ENCODE assay signal across 12 cellular contexts in genomic region chr1:246107516-246108277, GRCh38.
DNase-seq lines count a peak whose midpoint lies in the region; ATAC-seq and TF ChIP-seq lines count a peak whose summit lies in the region.
"Had no signal": no experiment of that assay in that cellular context is flagged by ENCODE, and none has a peak within 500 bp of the region (broad histone marks: within the 10 kb centered on the region; RNA-seq: fewer than 3 reads in every experiment).

No MANE protein-coding gene starts in this region.

- H3K4me1 ChIP-seq in GM23338 (ENCODE audit: insufficient read depth) (peaks cover 12% of the 10 kb centered on the region), mesenchymal stem cell (ENCODE audit: control insufficient read depth, insufficient read depth, low read depth, low read length) (peaks cover 3% of the 10 kb centered on the region), right atrium auricular region (no peaks in the 10 kb centered on the region)

- H2AK5ac ChIP-seq in mesenchymal stem cell (ENCODE audit: low read length, severe bottlenecking), result no peak overlapping the region

- no peak overlapping the region for H3K4me3 Mint-ChIP-seq in GM23338
- H3K4me3 Mint-ChIP-seq: activated CD4-positive, alpha-beta T cell treated with anti-CD3 and anti-CD28 coated beads, Interleukin-2, amount 10 ng/mL, durations not matched to agents 24 days and 14 days had no signal

- no peak overlapping the region for H3K27ac Mint-ChIP-seq in GM23338
- H3K27ac Mint-ChIP-seq: activated CD4-positive, alpha-beta T cell treated with anti-CD3 and anti-CD28 coated beads, Interleukin-2, amount 10 ng/mL, durations not matched to agents 24 days and 14 days; activated T-helper 2 cell treated with anti-CD3 and anti-CD28 coated beads, Interferon-gamma antibody, Interleukin-2, Interleukin-4, amounts not matched to agents 10 μg/mL and 5 μg/mL and 100 μg/mL, durations not matched to agents 14 hours and 24 hours and 36 hours had no signal

- H3K9ac ChIP-seq in mesenchymal stem cell (ENCODE audit: low read length), result no peak overlapping the region

- no peak overlapping the region for H3K23ac ChIP-seq in mesenchymal stem cell (ENCODE audit: low read length in 2 of 2)

- no peak overlapping the region for H3K4ac ChIP-seq in mesenchymal stem cell (ENCODE audit: low read depth in 1 of 2, low read length in 2 of 2)

- peaks cover 7% of the 10 kb centered on the region for H3K79me1 ChIP-seq in mesenchymal stem cell (replicated peaks; ENCODE audit: low read length, poor library complexity, severe bottlenecking)

- H3K18ac ChIP-seq in mesenchymal stem cell (ENCODE audit: low read depth in 1 of 2, low read length in 2 of 2), result no peak overlapping the region

- in situ Hi-C loops in astrocyte of the cerebellum (cut with HindIII; ENCODE audit: low sequenced_read_pairs), result no loop called here

- ATAC-seq in GM23338 (no peak), HG03469 (IDR thresholded peaks at IDR 0.05; ENCODE audit: unreplicated experiment) (no peak)

- no peaks in the 10 kb centered on the region for H3F3A ChIP-seq in GM23338 (replicated peaks; ENCODE audit: low read depth)

- H3K79me2 ChIP-seq in GM23338 (replicated peaks; ENCODE audit: insufficient read depth), result no peaks in the 10 kb centered on the region

- no peaks in the 10 kb centered on the region for H3K27me3 ChIP-seq in GM23338 (ENCODE audit: insufficient read depth)
- no peaks in the 10 kb centered on the region for H3K27me3 ChIP-seq in mesenchymal stem cell (ENCODE audit: control insufficient read depth in 1 of 2, insufficient read depth in 1 of 2, low read length in 2 of 2)
- H3K27me3 ChIP-seq in right atrium auricular region, result no peaks in the 10 kb centered on the region

- H4K8ac ChIP-seq in mesenchymal stem cell (ENCODE audit: low read length), result no peak overlapping the region

- no peak overlapping the region for H2BK15ac ChIP-seq in mesenchymal stem cell (ENCODE audit: low read depth, poor library complexity, severe bottlenecking)

- H3K27me3 Mint-ChIP-seq in GM23338 (ENCODE audit: insufficient read depth, low read depth, poor library complexity), result no peaks in the 10 kb centered on the region
- H3K27me3 Mint-ChIP-seq: activated CD4-positive, alpha-beta T cell treated with anti-CD3 and anti-CD28 coated beads, Interleukin-2, amount 10 ng/mL, durations not matched to agents 24 days and 14 days had no signal

- H3K9me3 ChIP-seq in mesenchymal stem cell (ENCODE audit: control insufficient read depth, low read length) (no peaks in the 10 kb centered on the region), right atrium auricular region (no peaks in the 10 kb centered on the region)

- H3K4me1 Mint-ChIP-seq in GM23338, result peaks cover 32% of the 10 kb centered on the region
- H3K4me1 Mint-ChIP-seq: activated CD4-positive, alpha-beta T cell treated with anti-CD3 and anti-CD28 coated beads, Interleukin-2, amount 10 ng/mL, durations not matched to agents 24 days and 14 days had no signal

- H3K4me3 ChIP-seq in GM23338 (no peak overlapping the region), astrocyte of the cerebellum (ENCODE audit: low read depth, low read length) (no peak overlapping the region), mesenchymal stem cell (ENCODE audit: insufficient read depth in 1 of 2, low read depth in 1 of 2, low read length in 2 of 2) (no peak overlapping the region), right atrium auricular region (no peak overlapping the region)

- H2BK120ac ChIP-seq in mesenchymal stem cell (ENCODE audit: low read depth, low read length), result no peak overlapping the region

- H3K9me3 Mint-ChIP-seq in GM23338, result no peaks in the 10 kb centered on the region
- H3K9me3 Mint-ChIP-seq: activated CD4-positive, alpha-beta T cell treated with anti-CD3 and anti-CD28 coated beads, Interleukin-2, amount 10 ng/mL, durations not matched to agents 24 days and 14 days; activated T-helper 2 cell treated with anti-CD3 and anti-CD28 coated beads, Interferon-gamma antibody, Interleukin-2, Interleukin-4, amounts not matched to agents 10 μg/mL and 5 μg/mL and 100 μg/mL, durations not matched to agents 14 hours and 24 hours and 36 hours had no signal

- no peak for TF ChIP-seq CTCF in GM23338 (conservative IDR thresholded peaks at IDR 0.05; ENCODE audit: low read depth in 2 of 2)
- TF ChIP-seq CTCF in astrocyte of the cerebellum (IDR thresholded peaks at IDR 0.05; ENCODE audit: low read depth, low read length, missing control alignments), result no peak
- no peak for TF ChIP-seq CTCF in right atrium auricular region (IDR thresholded peaks at IDR 0.05)

- WGBS in mesenchymal stem cell, result 64% methylated on average over 3 of the region's 4 CpGs

- no peaks in the 10 kb centered on the region for H3K36me3 Mint-ChIP-seq in GM23338 (ENCODE audit: low read depth)

- no peak overlapping the region for H2BK5ac ChIP-seq in mesenchymal stem cell (ENCODE audit: low read depth, low read length, poor library complexity, severe bottlenecking)

- peak overlapping the region; percentile 8; the same call in 1 of the 2 replicates for H3K27ac ChIP-seq in GM23338 (ENCODE audit: low read depth)
- H3K27ac ChIP-seq in mesenchymal stem cell (ENCODE audit: low read length, poor library complexity, severe bottlenecking), result no peak overlapping the region
- H3K27ac ChIP-seq in right atrium auricular region, result no peak overlapping the region

- no peak overlapping the region for H3K14ac ChIP-seq in mesenchymal stem cell (ENCODE audit: low read length in 2 of 2)

- H2BK12ac ChIP-seq in mesenchymal stem cell (ENCODE audit: low read length in 2 of 2), result no peak overlapping the region

- peak; percentile 12 for DNase-seq in GM23338 (ENCODE audit: low spot score)
- DNase-seq in NCI-H69 (lab: John Stamatoyannopoulos, UW), result peak; percentile 69
- DNase-seq in astrocyte of the cerebellum (ENCODE audit: low read depth), result peak; percentile 83
- peak; percentile 67 for DNase-seq in mesenchymal stem cell
- DNase-seq in activated effector memory CD4-positive, alpha-beta T cell treated with anti-CD3 and anti-CD28 coated beads, Interleukin-2, amount 50 U/mL, for 16 hours, result no peak
- DNase-seq in NCI-H1436 (lab: John Stamatoyannopoulos, UW), result no peak
- no peak for DNase-seq in right atrium auricular region (ENCODE audit: low spot score)
- DNase-seq: activated CD4-positive, alpha-beta T cell treated with anti-CD3 and anti-CD28 coated beads, Interleukin-2, amount 10 ng/mL, durations not matched to agents 24 days and 14 days; kidney; stimulated activated naive CD4-positive, alpha-beta T cell treated with Interleukin-2 at 50 U/mL for 16 hours had no signal

- no peaks in the 10 kb centered on the region for H4K20me1 ChIP-seq in GM23338 (replicated peaks; ENCODE audit: insufficient read depth)

- no peaks in the 10 kb centered on the region for H3K9me2 ChIP-seq in GM23338 (ENCODE audit: insufficient read depth)

- no peak overlapping the region for H2AFZ ChIP-seq in GM23338
- H2AFZ ChIP-seq in mesenchymal stem cell (ENCODE audit: low read depth, low read length), result no peak overlapping the region

- H3K4me2 ChIP-seq in GM23338 (no peak overlapping the region), mesenchymal stem cell (ENCODE audit: low read length, poor library complexity, severe bottlenecking) (no peak overlapping the region)

- no peak overlapping the region for H4K91ac ChIP-seq in mesenchymal stem cell (ENCODE audit: low read length)

- H3K36me3 ChIP-seq in GM23338 (ENCODE audit: insufficient read depth) (no peaks in the 10 kb centered on the region), mesenchymal stem cell (ENCODE audit: control insufficient read depth in 1 of 2, insufficient read depth in 2 of 2, low read depth in 1 of 2, low read length in 2 of 2) (no peaks in the 10 kb centered on the region), right atrium auricular region (no peaks in the 10 kb centered on the region)

TF ChIP-seq in GM23338, 12 proteins besides CTCF, POLR2A, EP300 and RAD21:
- TF ChIP-seq EZH2phosphoT487 (IDR thresholded peaks at IDR 0.05; ENCODE audit: unreplicated experiment), result no peak
TF ChIP-seq in GM23338: peak in this region for 0.

Comparison
In these comparisons a context has a peak if more than half of its experiments do, and no peak if none do; other contexts are left out.
1. DNase-seq: peak in GM23338 (single experiment), NCI-H69 (single experiment), astrocyte of the cerebellum (single experiment) and mesenchymal stem cell (single experiment); none in activated effector memory CD4-positive, alpha-beta T cell treated with anti-CD3 and anti-CD28 coated beads, Interleukin-2, amount 50 U/mL, for 16 hours (single experiment), NCI-H1436 (single experiment) and right atrium auricular region (single experiment).